17 cellular contexts compared by ENCODE assay signal in the genomic region with DNA sequence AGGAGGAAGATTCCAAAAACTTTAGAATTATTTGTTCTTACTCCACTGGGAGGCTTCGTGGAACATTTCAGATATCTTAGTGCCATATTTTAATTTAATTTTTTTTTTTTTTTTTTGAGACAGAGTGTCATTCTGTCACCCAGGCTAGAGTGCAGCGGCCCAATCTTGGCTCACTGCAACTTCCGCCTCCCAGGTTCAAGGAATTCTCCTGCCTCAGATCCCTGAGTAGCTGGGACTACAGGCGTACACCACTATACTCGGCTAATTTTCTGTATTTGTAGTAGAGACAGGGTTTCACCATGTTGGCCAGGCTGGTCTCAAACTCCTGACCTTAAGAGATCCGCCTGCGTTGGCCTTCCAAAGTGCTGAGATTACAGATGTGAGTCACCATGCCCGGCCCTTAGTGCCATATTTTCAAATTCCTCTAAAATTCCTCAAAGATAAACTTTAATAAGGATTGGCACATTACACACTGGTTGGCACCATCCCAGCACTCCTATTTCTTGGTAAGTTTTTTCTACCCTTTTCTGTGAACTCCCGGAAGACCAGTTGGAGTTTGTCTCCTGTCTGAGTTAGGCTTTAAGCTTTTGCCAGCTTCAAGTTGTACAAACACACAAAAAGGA.
DNase-seq lines count a peak whose midpoint lies in the region; ATAC-seq lines count a peak whose summit lies in the region.
"Had no signal": no experiment of that assay in that cellular context is flagged by ENCODE, and none has a peak within 500 bp of the region (broad histone marks: within the 10 kb centered on the region; RNA-seq: fewer than 3 reads in every experiment).

No MANE protein-coding gene starts in this region.

- H3K36me3 ChIP-seq in adipocyte (ENCODE audit: control insufficient read depth, insufficient read depth, low read length, severe bottlenecking) (no peaks in the 10 kb centered on the region), subcutaneous abdominal adipose tissue (ENCODE audit: control insufficient read depth in 5 of 5, insufficient read depth in 5 of 5, low read length in 5 of 5) (no peaks in the 10 kb centered on the region)

- no peaks in the 10 kb centered on the region for H3K27me3 ChIP-seq in adipocyte (replicated peaks; ENCODE audit: control insufficient read depth, insufficient read depth, low read length)
- H3K27me3 ChIP-seq in subcutaneous abdominal adipose tissue (ENCODE audit: control insufficient read depth in 5 of 5, insufficient read depth in 4 of 5, low read length in 5 of 5): no peaks in the 10 kb centered on the region

- H3K9ac ChIP-seq in adipocyte (ENCODE audit: low read length) (peak overlapping the region; percentile 82), subcutaneous abdominal adipose tissue (ENCODE audit: low read length in 5 of 5) (peak overlapping the region in 2 of 5 donors; percentile 25 to 66)

- no peak for ATAC-seq in HG02588 (IDR thresholded peaks at IDR 0.05; ENCODE audit: unreplicated experiment)

- DNase-seq in HS-27A (ENCODE audit: low read depth) (peak; percentile 76), adipocyte (ENCODE audit: low read depth) (no peak), left kidney (ENCODE audit: low read depth, low spot score) (peak; percentile 9)
- no peak for DNase-seq in stimulated activated CD4-positive, alpha-beta T cell treated with anti-CD3 and anti-CD28 coated beads, Interleukin-15, amount 100 ng/mL, for 24 hours
- no peak for DNase-seq in activated CD4-positive, alpha-beta T cell treated with anti-CD3 and anti-CD28 coated beads for 4 hours
- DNase-seq: COR-L47; EL; MV-4-11; NCI-H1417; NCI-H187 treated with DMSO at 0.1 percent for 48 hours; NCI-H2171; NCI-H446 treated with DMSO at 0.1 percent for 48 hours; NK-92 treated with Interleukin-12 subunit alpha and Interleukin-12 subunit beta, amount 100 ng/mL, for 24 hours; OCI-M1 had no signal

- H3K9me3 ChIP-seq in adipocyte (ENCODE audit: control insufficient read depth, low read length) (no peaks in the 10 kb centered on the region), subcutaneous abdominal adipose tissue (ENCODE audit: control insufficient read depth in 5 of 5, low read length in 5 of 5) (no peaks in the 10 kb centered on the region)

- no peak overlapping the region for H3K4me3 ChIP-seq in adipocyte (ENCODE audit: low read length)
- no peak overlapping the region for H3K4me3 ChIP-seq in subcutaneous abdominal adipose tissue (ENCODE audit: low read depth in 1 of 5, low read length in 5 of 5)

- peak overlapping the region; percentile 91 for H3K27ac ChIP-seq in subcutaneous abdominal adipose tissue (ENCODE audit: low read depth, low read length)
- H3K27ac ChIP-seq: HL-60 had no signal

- H3K4me1 ChIP-seq in adipocyte (ENCODE audit: control insufficient read depth, insufficient read depth, low read length): peaks cover 41% of the 10 kb centered on the region
- peaks cover 0 to 65% (median 35%) of the 10 kb centered on the region in 5 donors for H3K4me1 ChIP-seq in subcutaneous abdominal adipose tissue (ENCODE audit: control insufficient read depth in 5 of 5, insufficient read depth in 5 of 5, low read length in 5 of 5)

Comparison
In these comparisons a context has a peak if more than half of its experiments do, and no peak if none do; other contexts are left out.
1. DNase-seq: peak in HS-27A (single experiment) and left kidney (single experiment); none in adipocyte (single experiment), stimulated activated CD4-positive, alpha-beta T cell treated with anti-CD3 and anti-CD28 coated beads, Interleukin-15, amount 100 ng/mL, for 24 hours (single experiment) and activated CD4-positive, alpha-beta T cell treated with anti-CD3 and anti-CD28 coated beads for 4 hours (0 of 2).